In the genomic region with DNA sequence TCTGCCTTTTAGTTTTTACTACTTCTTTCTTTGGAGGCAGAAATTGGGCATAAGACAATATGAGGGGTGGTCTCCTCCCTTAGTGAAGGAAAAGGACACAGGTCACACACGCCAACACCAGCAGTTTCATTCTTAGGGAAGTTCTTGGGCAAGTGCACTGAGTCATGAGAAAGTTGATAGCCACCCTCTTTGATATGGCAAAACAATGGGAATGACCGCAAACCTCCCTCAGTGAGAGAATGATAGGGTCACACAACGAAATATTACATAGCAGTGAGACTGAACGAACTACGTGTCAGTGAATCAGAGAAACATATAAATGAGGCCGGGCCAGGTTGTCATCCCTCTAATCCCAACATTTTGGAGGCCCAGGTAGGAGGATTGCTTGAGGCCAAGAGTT, we compare ENCODE assay signal across 33 cellular contexts. TPM values are rescaled to one million over a fixed set of nuclear protein-coding genes. Genes with fewer than 3 reads are reported as not detected.
DNase-seq lines count a peak whose midpoint lies in the region; ATAC-seq and TF ChIP-seq lines count a peak whose summit lies in the region.
"Had no signal": no experiment of that assay in that cellular context is flagged by ENCODE, and none has a peak within 500 bp of the region (broad histone marks: within the 10 kb centered on the region; RNA-seq: fewer than 3 reads in every experiment).

No MANE protein-coding gene starts in this region.

- no peaks in the 10 kb centered on the region for H3K27me3 Mint-ChIP-seq in effector memory CD8-positive, alpha-beta T cell
- H3K27me3 Mint-ChIP-seq: activated CD4-positive, alpha-beta memory T cell treated with anti-CD3 and anti-CD28 coated beads, Interleukin-2, amount 10 ng/mL, durations not matched to agents 7 days and 5 days; activated T-helper 17 cell treated with anti-CD3 and anti-CD28 coated beads, Interleukin-2, amount 50 U/mL, for 72 hours had no signal

- intact Hi-C loops in sigmoid colon (cut with DNase I): no loop called here
- intact Hi-C loops in left cardiac atrium (cut with DNase I): no loop called here

- 53 to 76% methylated on average over 6 of the region's 6 CpGs for WGBS in sigmoid colon, 2 donors

- DNase-seq in CD1c-positive myeloid dendritic cell (ENCODE audit: extremely low spot score): peak; percentile 64
- no peak for DNase-seq in Peyer's patch
- peak; percentile 48 for DNase-seq in fibroblast of peridontal ligament (ENCODE audit: extremely low read depth)
- no peak for DNase-seq in sigmoid colon
- DNase-seq in GM19240 (ENCODE audit: insufficient read length, low spot score): no peak
- DNase-seq in left cardiac atrium: no peak
- DNase-seq in effector memory CD8-positive, alpha-beta T cell: no peak
- DNase-seq: ACHN; activated CD4-positive, alpha-beta memory T cell treated with anti-CD3 and anti-CD28 coated beads, Interleukin-2, amount 10 ng/mL, durations not matched to agents 7 days and 5 days; activated CD4-positive, CD25-positive, alpha-beta regulatory T cell; activated CD8-positive, alpha-beta memory T cell treated with anti-CD3 and anti-CD28 coated beads, Interleukin-2, amount 50 U/mL, for 48 hours; activated naive CD4-positive, alpha-beta T cell treated with anti-CD3 and anti-CD28 coated beads, Interleukin-2, amount 50 U/mL, for 16 hours; cortex of kidney; endodermal cell; GOT3; hippocampal formation; mesendoderm; natural killer cell; NCI-H1105; NCI-H187 treated with DMSO at 0.1 percent for 48 hours; NCI-H526; NK-92 treated with Interleukin-12 subunit alpha and Interleukin-12 subunit beta, amount 100 ng/mL, for 24 hours; SHP77 treated with DMSO at 0.1 percent for 48 hours; stimulated activated CD4-positive, alpha-beta T cell treated with anti-CD3 and anti-CD28 coated beads, Interleukin-1b, Interleukin-23, amount 100 ng/mL, for 48 hours; stimulated activated CD8-positive, alpha-beta memory T cell treated with anti-CD3 and anti-CD28 coated beads, Interleukin-4, amount 100 ng/mL, for 48 hours; SW 1271; trophoblast cell had no signal

- H3K4me3 Mint-ChIP-seq in effector memory CD8-positive, alpha-beta T cell: no peak overlapping the region
- H3K4me3 Mint-ChIP-seq: activated CD4-positive, alpha-beta memory T cell treated with anti-CD3 and anti-CD28 coated beads, Interleukin-2, amount 10 ng/mL, durations not matched to agents 7 days and 5 days; endodermal cell; natural killer cell had no signal

- H3K27ac Mint-ChIP-seq in effector memory CD8-positive, alpha-beta T cell: peak overlapping the region in 1 of 2 donors; percentile 8
- H3K27ac Mint-ChIP-seq: activated CD4-positive, alpha-beta memory T cell treated with anti-CD3 and anti-CD28 coated beads, Interleukin-2, amount 10 ng/mL, durations not matched to agents 7 days and 5 days; endodermal cell; natural killer cell had no signal

- ATAC-seq in left cardiac atrium (no peak), HG02610 (IDR thresholded peaks at IDR 0.05; ENCODE audit: unreplicated experiment) (no peak)
- ATAC-seq in effector memory CD8-positive, alpha-beta T cell (replicated peaks): no peak
- ATAC-seq: activated T-helper 17 cell treated with anti-CD3 and anti-CD28 coated beads, Interleukin-2, amount 50 U/mL, for 72 hours; esophagus mucosa; K562; left lobe of liver; natural killer cell had no signal

- H3K36me3 ChIP-seq in Peyer's patch: peaks cover 0 to 3% (median 0%) of the 10 kb centered on the region in 3 donors
- peaks cover 0 to 1% (median 0%) of the 10 kb centered on the region in 4 donors for H3K36me3 ChIP-seq in sigmoid colon

- H3K4me1 Mint-ChIP-seq in effector memory CD8-positive, alpha-beta T cell (ENCODE audit: low read depth in 2 of 2): peaks cover 3 to 5% of the 10 kb centered on the region in 2 donors

- peaks cover 2% of the 10 kb centered on the region for H3K36me3 Mint-ChIP-seq in effector memory CD8-positive, alpha-beta T cell (ENCODE audit: insufficient read depth)
- H3K36me3 Mint-ChIP-seq: natural killer cell had no signal

- no peaks in the 10 kb centered on the region for H3K9me3 ChIP-seq in Peyer's patch
- no peaks in the 10 kb centered on the region for H3K9me3 ChIP-seq in sigmoid colon

- TF ChIP-seq CTCF in Peyer's patch (IDR thresholded peaks at IDR 0.05): no peak
- no peak for TF ChIP-seq CTCF in sigmoid colon (IDR thresholded peaks at IDR 0.05)

- no peak for TF ChIP-seq EP300 in sigmoid colon (IDR thresholded peaks at IDR 0.05)

- H3K9me3 Mint-ChIP-seq in effector memory CD8-positive, alpha-beta T cell: no peaks in the 10 kb centered on the region
- H3K9me3 Mint-ChIP-seq: activated CD4-positive, alpha-beta memory T cell treated with anti-CD3 and anti-CD28 coated beads, Interleukin-2, amount 10 ng/mL, durations not matched to agents 7 days and 5 days; activated T-helper 17 cell treated with anti-CD3 and anti-CD28 coated beads, Interleukin-2, amount 50 U/mL, for 72 hours; endodermal cell; natural killer cell had no signal

- peaks cover 5 to 81% (median 21%) of the 10 kb centered on the region in 4 donors for H3K4me1 ChIP-seq in Peyer's patch
- peaks cover 0 to 97% (median 85%) of the 10 kb centered on the region in 4 donors for H3K4me1 ChIP-seq in sigmoid colon

- TF ChIP-seq POLR2A in Peyer's patch (IDR thresholded peaks at IDR 0.05): no peak
- no peak for TF ChIP-seq POLR2A in sigmoid colon (IDR thresholded peaks at IDR 0.05)

- H3K4me3 ChIP-seq in Peyer's patch: no peak overlapping the region
- H3K4me3 ChIP-seq in sigmoid colon: no peak overlapping the region
- H3K4me3 ChIP-seq: K562, smooth muscle cell had no signal

- H3K27me3 ChIP-seq in Peyer's patch (no peaks in the 10 kb centered on the region), sigmoid colon (no peaks in the 10 kb centered on the region)

- peak overlapping the region in 3 of 4 donors; percentile 11 to 70 (median 16) for H3K27ac ChIP-seq in Peyer's patch
- peak overlapping the region in 3 of 4 donors; percentile 93 to 99 (median 99) for H3K27ac ChIP-seq in sigmoid colon

RNA-seq across cellular contexts. Expression of a gene that starts 20.0 kb away (rescaled TPM):
- total RNA-seq in Peyer's patch (100 to 1,000 TPM in 2 of 4 donors, 10 to 100 TPM in 2; 56.1 to 140 (median 100) TPM), sigmoid colon (10 to 100 TPM; 22.9 to 40.2 (median 36.6) TPM), left cardiac atrium (10 to 100 TPM; 11.2 to 11.4 TPM)
- 10 to 100 TPM in 1 of 3 donors, 1 to 10 TPM in 2; 3.0 to 18.4 (median 7.6) TPM for polyA plus RNA-seq in sigmoid colon

Comparison
In these comparisons a context has a peak if more than half of its experiments do, and no peak if none do; other contexts are left out.
1. DNase-seq: peak in CD1c-positive myeloid dendritic cell (single experiment) and fibroblast of peridontal ligament (single experiment); none in Peyer's patch (0 of 3), sigmoid colon (single experiment), GM19240 (single experiment), left cardiac atrium (single experiment) and effector memory CD8-positive, alpha-beta T cell (0 of 3).